10 cellular contexts compared by ENCODE assay signal in genomic region chr17:38894276-38894675, GRCh38. TPM values are rescaled to one million over a fixed set of nuclear protein-coding genes. Genes with fewer than 3 reads are reported as not detected.
DNase-seq lines count a peak whose midpoint lies in the region; ATAC-seq and TF ChIP-seq lines count a peak whose summit lies in the region.
"Had no signal": no experiment of that assay in that cellular context is flagged by ENCODE, and none has a peak within 500 bp of the region (broad histone marks: within the 10 kb centered on the region; RNA-seq: fewer than 3 reads in every experiment).

No MANE protein-coding gene starts in this region.

- H3K9me3 Mint-ChIP-seq in CD8-positive, alpha-beta memory T cell, result no peaks in the 10 kb centered on the region
- no peaks in the 10 kb centered on the region for H3K9me3 Mint-ChIP-seq in endothelial cell (ENCODE audit: unreplicated experiment)

- CTCF ChIA-PET in CD8-positive, alpha-beta memory T cell (lab: Charles Lee), result interaction anchor here (1.0 to 1.4 kb wide), 4 partner anchors 10 to 30 kb away, joined by 3 to 5 read pairs (median 4); no protein-coding TSS in a partner anchor
- CTCF ChIA-PET in GM10248 (lab: Yijun Ruan, JAX), result interaction anchor here (0.9 to 1.7 kb wide), 4 partner anchors 12 to 258 kb away, joined by 3 to 4 read pairs (median 3); no protein-coding TSS in a partner anchor

- peaks cover 17% of the 10 kb centered on the region for H3K36me3 ChIP-seq in CD8-positive, alpha-beta memory T cell (ENCODE audit: insufficient read depth, low read length)
- H3K36me3 ChIP-seq in skeletal muscle satellite cell (ENCODE audit: insufficient read depth, low read length), result peaks cover 84% of the 10 kb centered on the region

- H3K4me1 Mint-ChIP-seq in CD8-positive, alpha-beta memory T cell, result peaks cover 80 to 91% (median 90%) of the 10 kb centered on the region in 3 donors
- H3K4me1 Mint-ChIP-seq in T-helper 17 cell, result peaks cover 64% of the 10 kb centered on the region
- H3K4me1 Mint-ChIP-seq in endothelial cell (ENCODE audit: unreplicated experiment), result peaks cover 29% of the 10 kb centered on the region

- peak overlapping the region; percentile 27 for H3K27ac ChIP-seq in CD8-positive, alpha-beta memory T cell (ENCODE audit: low read depth, low read length)

- H3K36me3 Mint-ChIP-seq in CD8-positive, alpha-beta memory T cell, result peaks cover 0 to 65% (median 10%) of the 10 kb centered on the region in 3 donors
- no peaks in the 10 kb centered on the region for H3K36me3 Mint-ChIP-seq in T-helper 17 cell (ENCODE audit: low read depth)
- peaks cover 27% of the 10 kb centered on the region for H3K36me3 Mint-ChIP-seq in endothelial cell (ENCODE audit: low read depth, unreplicated experiment)

- peak overlapping the region; percentile 65 to 99 (median 89) for H3K27ac Mint-ChIP-seq in CD8-positive, alpha-beta memory T cell
- H3K27ac Mint-ChIP-seq in T-helper 17 cell (peak overlapping the region; percentile 99), endothelial cell (ENCODE audit: unreplicated experiment) (peak overlapping the region; percentile 68)

- DNase-seq in CD8-positive, alpha-beta memory T cell, result no peak
- no peak for DNase-seq in T-helper 17 cell
- no peak for DNase-seq in endothelial cell (ENCODE audit: low spot score)
- no peak for DNase-seq in GM10248 (ENCODE audit: extremely low spot score)
- no peak for DNase-seq in hepatic stellate cell (ENCODE audit: low spot score)
- DNase-seq: NCI-H1436 had no signal

- H3K4me1 ChIP-seq in CD8-positive, alpha-beta memory T cell (ENCODE audit: insufficient read depth, low read length), result peaks cover 90% of the 10 kb centered on the region
- H3K4me1 ChIP-seq in skeletal muscle satellite cell (ENCODE audit: control insufficient read depth, insufficient read depth, low read length), result peaks cover 75% of the 10 kb centered on the region

- ATAC-seq in T-helper 17 cell (no peak), HG03159 (IDR thresholded peaks at IDR 0.05; ENCODE audit: unreplicated experiment) (no peak), GM18909 (IDR thresholded peaks at IDR 0.05; ENCODE audit: poor library complexity, unreplicated experiment) (no peak)
- ATAC-seq: HCT116 had no signal

- H3K4me2 ChIP-seq in skeletal muscle satellite cell (ENCODE audit: low read length), result peak overlapping the region; percentile 19

- H3K27me3 Mint-ChIP-seq in CD8-positive, alpha-beta memory T cell, result no peaks in the 10 kb centered on the region
- H3K27me3 Mint-ChIP-seq in T-helper 17 cell (no peaks in the 10 kb centered on the region), endothelial cell (ENCODE audit: unreplicated experiment) (peaks cover 13% of the 10 kb centered on the region)

- TF ChIP-seq CTCF in endothelial cell (IDR thresholded peaks at IDR 0.05; ENCODE audit: unreplicated experiment), result no peak
- TF ChIP-seq CTCF in GM10248 (IDR thresholded peaks at IDR 0.05; ENCODE audit: control extremely low read depth, extremely low read depth, low read depth, missing control alignments), result no peak

- peak overlapping the region in 5 of 7 donors; percentile 34 to 73 (median 49) for H3K4me3 Mint-ChIP-seq in CD8-positive, alpha-beta memory T cell
- peak overlapping the region; percentile 21 for H3K4me3 Mint-ChIP-seq in T-helper 17 cell
- peak overlapping the region; percentile 56 for H3K4me3 Mint-ChIP-seq in endothelial cell (ENCODE audit: unreplicated experiment)

- no peaks in the 10 kb centered on the region for H3K27me3 ChIP-seq in CD8-positive, alpha-beta memory T cell (ENCODE audit: insufficient read depth, low read length, poor library complexity, severe bottlenecking)
- H3K27me3 ChIP-seq in skeletal muscle satellite cell (ENCODE audit: control insufficient read depth, insufficient read depth, low read length), result no peaks in the 10 kb centered on the region

- no peak overlapping the region for H3K4me3 ChIP-seq in CD8-positive, alpha-beta memory T cell (ENCODE audit: low read length)
- H3K4me3 ChIP-seq in skeletal muscle satellite cell (ENCODE audit: low read length), result peak overlapping the region; percentile 9

- POLR2A ChIA-PET in CD8-positive, alpha-beta memory T cell (lab: Charles Lee), result interaction anchor here (0.6 to 2.3 kb wide), 3 partner anchors 21 to 90 kb away, joined by 3 to 10 read pairs (median 3); partner anchors contain the start of gene LASP1
- POLR2A ChIA-PET in GM10248 (lab: Yijun Ruan, JAX), result interaction anchor here (0.7 to 1.5 kb wide), 2 partner anchors 25 to 49 kb away, joined by 3 to 4 read pairs; partner anchors contain the start of gene LASP1

- no peaks in the 10 kb centered on the region for H3K9me3 ChIP-seq in CD8-positive, alpha-beta memory T cell (ENCODE audit: low read length)
- H3K9me3 ChIP-seq in T-helper 17 cell (ENCODE audit: control insufficient read depth, low read length, poor library complexity, severe bottlenecking) (no peaks in the 10 kb centered on the region), skeletal muscle satellite cell (replicated peaks; ENCODE audit: low read length) (no peaks in the 10 kb centered on the region)

- H3K9ac ChIP-seq in skeletal muscle satellite cell (ENCODE audit: low read depth, low read length), result peak overlapping the region; percentile 27

RNA-seq across cellular contexts. Expression of gene LASP1, which starts 24.4 kb away (rescaled TPM):
- total RNA-seq in CD8-positive, alpha-beta memory T cell, result 100 to 1,000 TPM; 128 to 135 TPM
- 76.1 TPM for polyA plus RNA-seq in CD8-positive, alpha-beta memory T cell
- total RNA-seq in T-helper 17 cell, result 100 to 1,000 TPM; 106 to 115 TPM
- 146 TPM for total RNA-seq in endothelial cell (ENCODE audit: unreplicated experiment)
- 172 and 203 TPM in 2 replicates for total RNA-seq in skeletal muscle satellite cell (2012; rRNA removed)

RNA-seq across cellular contexts. Expression of gene RPL23, which starts 40.8 kb away (rescaled TPM):
- 1,000 to 10,000 TPM; 1,857 to 1,911 TPM for total RNA-seq in CD8-positive, alpha-beta memory T cell
- 1,010 TPM for polyA plus RNA-seq in CD8-positive, alpha-beta memory T cell
- 1,000 to 10,000 TPM; 1,821 to 1,859 TPM for total RNA-seq in T-helper 17 cell
- 2,464 TPM for total RNA-seq in endothelial cell (ENCODE audit: unreplicated experiment)
- total RNA-seq in skeletal muscle satellite cell (2012; rRNA removed), result 1,089 and 1,655 TPM in 2 replicates
